ENCODE assay signal across 9 cellular contexts in genomic region chr5:125043781-125044391, GRCh38.
DNase-seq lines count a peak whose midpoint lies in the region; ATAC-seq, FAIRE-seq and TF ChIP-seq lines count a peak whose summit lies in the region.
"Had no signal": no experiment of that assay in that cellular context is flagged by ENCODE, and none has a peak within 500 bp of the region (broad histone marks: within the 10 kb centered on the region; RNA-seq: fewer than 3 reads in every experiment).

No MANE protein-coding gene starts in this region.

- no peak overlapping the region for H3K27ac ChIP-seq in small intestine (ENCODE audit: low read depth in 1 of 2, low read length in 1 of 2)
- no peak overlapping the region for H3K27ac ChIP-seq in CD8-positive, alpha-beta memory T cell (ENCODE audit: low read depth, low read length)
- no peak overlapping the region for H3K27ac ChIP-seq in OCI-LY7 (ENCODE audit: low read depth, low read length, poor library complexity, severe bottlenecking)

- no peaks in the 10 kb centered on the region for H4K20me1 ChIP-seq in OCI-LY7 (ENCODE audit: insufficient read depth, low read length)

- peaks cover 5 to 14% of the 10 kb centered on the region in 2 donors for H3K4me1 ChIP-seq in small intestine (ENCODE audit: control insufficient read depth in 2 of 2, insufficient read depth in 1 of 2, low read depth in 1 of 2, low read length in 1 of 2)
- H3K4me1 ChIP-seq in CD8-positive, alpha-beta memory T cell (ENCODE audit: insufficient read depth, low read length): no peaks in the 10 kb centered on the region
- H3K4me1 ChIP-seq in OCI-LY7 (ENCODE audit: insufficient read depth, low read length, poor library complexity, severe bottlenecking): peaks cover 14% of the 10 kb centered on the region

- no peaks in the 10 kb centered on the region for H3K9me2 ChIP-seq in OCI-LY7 (ENCODE audit: insufficient read depth, low read length)

- CTCF ChIA-PET in activated CD4-positive, alpha-beta T cell treated with anti-CD3 and anti-CD28 coated beads for 36 hours (lab: Charles Lee): no interaction called here
- CTCF ChIA-PET in CD8-positive, alpha-beta memory T cell (lab: Charles Lee): no interaction called here
- CTCF ChIA-PET in OCI-LY7 (lab: Charles Lee; ENCODE audit: unreplicated experiment): interaction anchor here (0.6 kb wide), 1 partner anchor 55 kb away, joined by 3 read pairs; no protein-coding TSS in a partner anchor

- H3K4me1 Mint-ChIP-seq in activated CD4-positive, alpha-beta T cell treated with anti-CD3 and anti-CD28 coated beads for 36 hours: no peaks in the 10 kb centered on the region
- no peaks in the 10 kb centered on the region for H3K4me1 Mint-ChIP-seq in CD8-positive, alpha-beta memory T cell

- ATAC-seq in activated CD4-positive, alpha-beta T cell treated with anti-CD3 and anti-CD28 coated beads for 36 hours: no peak
- no peak for ATAC-seq in GM21381 (IDR thresholded peaks at IDR 0.05; ENCODE audit: unreplicated experiment)

- no peak overlapping the region for H3K4me3 Mint-ChIP-seq in activated CD4-positive, alpha-beta T cell treated with anti-CD3 and anti-CD28 coated beads for 36 hours
- H3K4me3 Mint-ChIP-seq in CD8-positive, alpha-beta memory T cell: no peak overlapping the region

- no peaks in the 10 kb centered on the region for H3K27me3 Mint-ChIP-seq in activated CD4-positive, alpha-beta T cell treated with anti-CD3 and anti-CD28 coated beads for 36 hours
- no peaks in the 10 kb centered on the region for H3K27me3 Mint-ChIP-seq in CD8-positive, alpha-beta memory T cell

- BruUV-seq in OCI-LY7 (replicated peaks; lab: Mats Ljungman, UMichigan): no TSS peak

- DNase-seq in HPDE6-E6E7 (ENCODE audit: extremely low spot score) (peak; percentile 55), SHP77 (lab: John Stamatoyannopoulos, UW) (peak; percentile 73), cardiac septum (ENCODE audit: low spot score) (peak; percentile 87), small intestine (peak; percentile 31), OCI-LY7 (ENCODE audit: low spot score) (no peak)
- DNase-seq in activated CD4-positive, alpha-beta T cell treated with anti-CD3 and anti-CD28 coated beads for 36 hours: no peak
- no peak for DNase-seq in CD8-positive, alpha-beta memory T cell
- DNase-seq: effector memory CD4-positive, alpha-beta T cell had no signal

- 42 to 57% (median 49%) methylated on average over 8 of the region's 8 CpGs for WGBS in small intestine, 3 donors

- no peak for TF ChIP-seq CTCF in OCI-LY7 (conservative IDR thresholded peaks at IDR 0.05; ENCODE audit: low read length)

- no peaks in the 10 kb centered on the region for H3K9me3 Mint-ChIP-seq in activated CD4-positive, alpha-beta T cell treated with anti-CD3 and anti-CD28 coated beads for 36 hours (ENCODE audit: low read depth)
- H3K9me3 Mint-ChIP-seq in CD8-positive, alpha-beta memory T cell: peaks cover 0 to 11% (median 3%) of the 10 kb centered on the region in 5 donors

- intact Hi-C loops in cardiac septum (cut with DNase I): loop anchor here (5.0 kb wide), 3 partner anchors 137 to 297 kb away; partner anchors contain the start of gene ZNF608
- intact Hi-C loops in activated CD4-positive, alpha-beta T cell treated with anti-CD3 and anti-CD28 coated beads for 36 hours (cut with DNase I, micrococcal nuclease): no loop called here
- intact Hi-C loops in OCI-LY7 (cut with micrococcal nuclease; ENCODE audit: unreplicated experiment): no loop called here

- H3K4me3 ChIP-seq in small intestine (ENCODE audit: low read depth in 1 of 2, low read length in 2 of 2) (no peak overlapping the region), OCI-LY7 (ENCODE audit: low read depth, low read length, poor library complexity, severe bottlenecking) (no peak overlapping the region)
- H3K4me3 ChIP-seq in CD8-positive, alpha-beta memory T cell (ENCODE audit: low read length): no peak overlapping the region

- POLR2A ChIA-PET in activated CD4-positive, alpha-beta T cell treated with anti-CD3 and anti-CD28 coated beads for 36 hours (lab: Charles Lee): no interaction called here
- POLR2A ChIA-PET in CD8-positive, alpha-beta memory T cell (lab: Charles Lee): no interaction called here
- POLR2A ChIA-PET in OCI-LY7 (lab: Charles Lee): interaction anchor here (1.0 to 1.7 kb wide), 3 partner anchors 11 to 157 kb away, joined by 3 to 4 read pairs (median 4); no protein-coding TSS in a partner anchor

- no peak overlapping the region for H2AFZ ChIP-seq in OCI-LY7 (ENCODE audit: low read length)

- H3K9me3 ChIP-seq in small intestine (ENCODE audit: control insufficient read depth, low read depth) (no peaks in the 10 kb centered on the region), OCI-LY7 (ENCODE audit: low read length) (no peaks in the 10 kb centered on the region)
- no peaks in the 10 kb centered on the region for H3K9me3 ChIP-seq in CD8-positive, alpha-beta memory T cell (ENCODE audit: low read length)

- H3K27me3 ChIP-seq in small intestine (ENCODE audit: control insufficient read depth in 2 of 2, insufficient read depth in 2 of 2, low read length in 2 of 2): no peaks in the 10 kb centered on the region
- H3K27me3 ChIP-seq in CD8-positive, alpha-beta memory T cell (ENCODE audit: insufficient read depth, low read length, poor library complexity, severe bottlenecking): no peaks in the 10 kb centered on the region

- no peak overlapping the region for H3K4me2 ChIP-seq in OCI-LY7 (ENCODE audit: low read length)

- H3K36me3 ChIP-seq in small intestine (ENCODE audit: control insufficient read depth in 2 of 2, insufficient read depth in 2 of 2, low read length in 2 of 2) (no peaks in the 10 kb centered on the region), OCI-LY7 (ENCODE audit: insufficient read depth, low read length) (no peaks in the 10 kb centered on the region)
- H3K36me3 ChIP-seq in CD8-positive, alpha-beta memory T cell (ENCODE audit: insufficient read depth, low read length): no peaks in the 10 kb centered on the region

- no peak for FAIRE-seq in small intestine (lab: Jason Lieb, UNC)

- H3K27ac Mint-ChIP-seq in activated CD4-positive, alpha-beta T cell treated with anti-CD3 and anti-CD28 coated beads for 36 hours: no peak overlapping the region
- H3K27ac Mint-ChIP-seq in CD8-positive, alpha-beta memory T cell: no peak overlapping the region

- H3K79me2 ChIP-seq in OCI-LY7 (ENCODE audit: insufficient read depth, low read depth, low read length): no peaks in the 10 kb centered on the region

- no peaks in the 10 kb centered on the region for H3K36me3 Mint-ChIP-seq in activated CD4-positive, alpha-beta T cell treated with anti-CD3 and anti-CD28 coated beads for 36 hours (ENCODE audit: low read depth)
- no peaks in the 10 kb centered on the region for H3K36me3 Mint-ChIP-seq in CD8-positive, alpha-beta memory T cell

Comparison
In these comparisons a context has a peak if more than half of its experiments do, and no peak if none do; other contexts are left out.
1. DNase-seq: peak in HPDE6-E6E7 (single experiment), SHP77 (2 of 2), cardiac septum (single experiment) and small intestine (single experiment); none in activated CD4-positive, alpha-beta T cell treated with anti-CD3 and anti-CD28 coated beads for 36 hours (single experiment), CD8-positive, alpha-beta memory T cell (0 of 5) and OCI-LY7 (single experiment).